11 cellular contexts compared by ENCODE assay signal in genomic region chr18:9642799-9643445, GRCh38. TPM values are rescaled to one million over a fixed set of nuclear protein-coding genes. Genes with fewer than 3 reads are reported as not detected.
DNase-seq lines count a peak whose midpoint lies in the region; ATAC-seq and TF ChIP-seq lines count a peak whose summit lies in the region.
"Had no signal": no experiment of that assay in that cellular context is flagged by ENCODE, and none has a peak within 500 bp of the region (broad histone marks: within the 10 kb centered on the region; RNA-seq: fewer than 3 reads in every experiment).

No MANE protein-coding gene starts in this region.

- H3K14ac ChIP-seq in mesenchymal stem cell (ENCODE audit: low read length in 2 of 2): no peak overlapping the region

- peak; percentile 5 for DNase-seq in Karpas-422
- DNase-seq in mesenchymal stem cell: peak; percentile 61
- no peak for DNase-seq in caudate nucleus (lab: John Stamatoyannopoulos, UW)
- DNase-seq in psoas muscle: no peak
- no peak for DNase-seq in AG20443 (ENCODE audit: low spot score)
- DNase-seq in HK-2 (ENCODE audit: unreplicated experiment): no peak
- DNase-seq: NCI-H1694 treated with DMSO at 0.1 percent for 48 hours, OCI-M1 had no signal

- H3K4me2 ChIP-seq in Karpas-422 (ENCODE audit: low read depth, low read length, poor library complexity, severe bottlenecking) (no peak overlapping the region), mesenchymal stem cell (ENCODE audit: low read length, poor library complexity, severe bottlenecking) (no peak overlapping the region)

- no peaks in the 10 kb centered on the region for H3K9me3 ChIP-seq in Karpas-422 (ENCODE audit: low read length)
- H3K9me3 ChIP-seq in ectodermal cell (ENCODE audit: control insufficient read depth, low read length): no peaks in the 10 kb centered on the region
- no peaks in the 10 kb centered on the region for H3K9me3 ChIP-seq in mesenchymal stem cell (ENCODE audit: control insufficient read depth, low read length)
- H3K9me3 ChIP-seq in psoas muscle: no peaks in the 10 kb centered on the region
- H3K9me3 ChIP-seq: tibial nerve had no signal

- peak overlapping the region; percentile 53 for H2AFZ ChIP-seq in ACC112 (ENCODE audit: low read length, unreplicated experiment)
- no peak overlapping the region for H2AFZ ChIP-seq in Karpas-422 (ENCODE audit: low read length)
- H2AFZ ChIP-seq in mesenchymal stem cell (ENCODE audit: low read depth, low read length): no peak overlapping the region

- no peaks in the 10 kb centered on the region for H3K79me1 ChIP-seq in mesenchymal stem cell (replicated peaks; ENCODE audit: low read length, poor library complexity, severe bottlenecking)

- H2AK5ac ChIP-seq in mesenchymal stem cell (ENCODE audit: low read length, severe bottlenecking): peak overlapping the region; percentile 86

- H3K4me3 ChIP-seq in ACC112 (ENCODE audit: low read depth, low read length) (peak overlapping the region; percentile 25), Karpas-422 (ENCODE audit: low read length) (no peak overlapping the region), ectodermal cell (ENCODE audit: insufficient read depth, low read depth, low read length) (no peak overlapping the region), mesenchymal stem cell (ENCODE audit: insufficient read depth in 1 of 2, low read depth in 1 of 2, low read length in 2 of 2) (no peak overlapping the region), psoas muscle (no peak overlapping the region)
- H3K4me3 ChIP-seq: tibial nerve had no signal

- peaks cover 44% of the 10 kb centered on the region for H3K4me1 ChIP-seq in ACC112 (ENCODE audit: control insufficient read depth, insufficient read depth, low read length, unreplicated experiment)
- H3K4me1 ChIP-seq in Karpas-422 (ENCODE audit: low read length): no peaks in the 10 kb centered on the region
- H3K4me1 ChIP-seq in ectodermal cell (ENCODE audit: control insufficient read depth, insufficient read depth, low read length): peaks cover 5% of the 10 kb centered on the region
- peaks cover 9% of the 10 kb centered on the region for H3K4me1 ChIP-seq in mesenchymal stem cell (ENCODE audit: control insufficient read depth, insufficient read depth, low read depth, low read length)
- no peaks in the 10 kb centered on the region for H3K4me1 ChIP-seq in psoas muscle

- H3K4ac ChIP-seq in mesenchymal stem cell (ENCODE audit: low read depth in 1 of 2, low read length in 2 of 2): peak overlapping the region in 1 of 2 experiments; percentile 84

- 82 to 86% methylated on average over 8 to 9 of the region's 9 CpGs for WGBS in ectodermal cell, 2 experiments
- WGBS in mesenchymal stem cell: 52% methylated on average over 4 of the region's 9 CpGs
- WGBS in psoas muscle, 3 donors: 71 to 78% (median 73%) methylated on average over 9 of the region's 9 CpGs

- H3K27me3 ChIP-seq in ACC112 (ENCODE audit: insufficient read depth, low read length) (no peaks in the 10 kb centered on the region), Karpas-422 (ENCODE audit: low read length) (no peaks in the 10 kb centered on the region), ectodermal cell (ENCODE audit: control insufficient read depth, insufficient read depth, low read length, poor library complexity, severe bottlenecking) (no peaks in the 10 kb centered on the region), mesenchymal stem cell (ENCODE audit: control insufficient read depth in 1 of 2, insufficient read depth in 1 of 2, low read length in 2 of 2) (no peaks in the 10 kb centered on the region), psoas muscle (ENCODE audit: insufficient read depth in 3 of 3, low read length in 2 of 3) (no peaks in the 10 kb centered on the region)
- H3K27me3 ChIP-seq: tibial nerve had no signal

- H3K79me2 ChIP-seq in ACC112 (ENCODE audit: control insufficient read depth, insufficient read depth, low read length, unreplicated experiment): no peaks in the 10 kb centered on the region
- no peaks in the 10 kb centered on the region for H3K79me2 ChIP-seq in Karpas-422 (ENCODE audit: low read length)

- H4K8ac ChIP-seq in mesenchymal stem cell (ENCODE audit: low read length): peak overlapping the region; percentile 0

- peak overlapping the region; percentile 81 for H2BK120ac ChIP-seq in mesenchymal stem cell (ENCODE audit: low read depth, low read length)

- no peak for ATAC-seq in psoas muscle

- H3K9ac ChIP-seq in Karpas-422 (ENCODE audit: low read length) (no peak overlapping the region), mesenchymal stem cell (ENCODE audit: low read length) (peak overlapping the region; percentile 86)

- no peak overlapping the region for H4K91ac ChIP-seq in mesenchymal stem cell (ENCODE audit: low read length)

- no peak overlapping the region for H2BK15ac ChIP-seq in mesenchymal stem cell (ENCODE audit: low read depth, poor library complexity, severe bottlenecking)

- peak overlapping the region; percentile 94 for H2BK5ac ChIP-seq in mesenchymal stem cell (ENCODE audit: low read depth, low read length, poor library complexity, severe bottlenecking)

- H3K23ac ChIP-seq in mesenchymal stem cell (ENCODE audit: low read length in 2 of 2): no peak overlapping the region

- H3K27ac ChIP-seq in ACC112 (ENCODE audit: low read depth, low read length) (peak overlapping the region; percentile 96), Karpas-422 (ENCODE audit: low read length) (no peak overlapping the region), ectodermal cell (ENCODE audit: insufficient read depth, low read depth, low read length, poor library complexity, severe bottlenecking) (peak overlapping the region; percentile 96), mesenchymal stem cell (ENCODE audit: low read length, poor library complexity, severe bottlenecking) (peak overlapping the region; percentile 99), caudate nucleus (ENCODE audit: low read depth, low read length) (no peak overlapping the region), psoas muscle (no peak overlapping the region)

- H4K20me1 ChIP-seq in Karpas-422 (ENCODE audit: insufficient read depth, low read depth, low read length): no peaks in the 10 kb centered on the region

- H3K9me2 ChIP-seq in Karpas-422 (replicated peaks; ENCODE audit: insufficient read depth, low read length): no peaks in the 10 kb centered on the region

- peak overlapping the region; percentile 52 to 76 for H2BK12ac ChIP-seq in mesenchymal stem cell (ENCODE audit: low read length in 2 of 2)

- H3K18ac ChIP-seq in mesenchymal stem cell (ENCODE audit: low read depth in 1 of 2, low read length in 2 of 2): peak overlapping the region in 1 of 2 experiments; percentile 84

- intact Hi-C loops in psoas muscle (cut with DNase I): no loop called here

- H3K36me3 ChIP-seq in ACC112 (ENCODE audit: insufficient read depth, low read length) (no peaks in the 10 kb centered on the region), Karpas-422 (ENCODE audit: insufficient read depth, low read length) (no peaks in the 10 kb centered on the region), ectodermal cell (ENCODE audit: control insufficient read depth, insufficient read depth, low read length) (no peaks in the 10 kb centered on the region), mesenchymal stem cell (ENCODE audit: control insufficient read depth in 1 of 2, insufficient read depth in 2 of 2, low read depth in 1 of 2, low read length in 2 of 2) (no peaks in the 10 kb centered on the region), psoas muscle (ENCODE audit: insufficient read depth in 1 of 2, low read depth in 1 of 2) (no peaks in the 10 kb centered on the region)
- H3K36me3 ChIP-seq: tibial nerve had no signal

- TF ChIP-seq CTCF in psoas muscle (IDR thresholded peaks at IDR 0.05): no peak

RNA-seq across cellular contexts. Expression of gene PPP4R1, which starts 28.6 kb away (rescaled TPM):
- total RNA-seq in Karpas-422 (2014; rRNA removed; shearing (Covaris generic); ENCODE audit: low replicate concordance): 28.7 and 52.7 TPM in 2 replicates
- polyA plus RNA-seq in ectodermal cell (2013, experiment 1 of 4): 84.3 TPM
- 89.6 TPM for polyA plus RNA-seq in ectodermal cell (2013, experiment 2 of 4)
- 74.4 TPM for polyA plus RNA-seq in ectodermal cell (2013, experiment 3 of 4)
- polyA plus RNA-seq in ectodermal cell (2013, experiment 4 of 4): 73.4 TPM
- polyA plus RNA-seq in mesenchymal stem cell (2013, experiment 1 of 2): 61.2 TPM
- 58.8 TPM for polyA plus RNA-seq in mesenchymal stem cell (2013, experiment 2 of 2)
- 10 to 100 TPM; 27.8 to 36.1 (median 31.7) TPM for total RNA-seq in psoas muscle
- 10 to 100 TPM; 10.3 to 23.0 (median 13.3) TPM for polyA plus RNA-seq in psoas muscle

Comparison
In these comparisons a context has a peak if more than half of its experiments do, and no peak if none do; other contexts are left out.
1. H3K27ac ChIP-seq: peak in ACC112 (single experiment), ectodermal cell (single experiment) and mesenchymal stem cell (single experiment); none in Karpas-422 (single experiment), caudate nucleus (single experiment) and psoas muscle (single experiment).
2. DNase-seq: peak in Karpas-422 (single experiment) and mesenchymal stem cell (single experiment); none in caudate nucleus (0 of 61), psoas muscle (0 of 2), AG20443 (single experiment) and HK-2 (single experiment).